8 cellular contexts compared by ENCODE assay signal in the genomic region with DNA sequence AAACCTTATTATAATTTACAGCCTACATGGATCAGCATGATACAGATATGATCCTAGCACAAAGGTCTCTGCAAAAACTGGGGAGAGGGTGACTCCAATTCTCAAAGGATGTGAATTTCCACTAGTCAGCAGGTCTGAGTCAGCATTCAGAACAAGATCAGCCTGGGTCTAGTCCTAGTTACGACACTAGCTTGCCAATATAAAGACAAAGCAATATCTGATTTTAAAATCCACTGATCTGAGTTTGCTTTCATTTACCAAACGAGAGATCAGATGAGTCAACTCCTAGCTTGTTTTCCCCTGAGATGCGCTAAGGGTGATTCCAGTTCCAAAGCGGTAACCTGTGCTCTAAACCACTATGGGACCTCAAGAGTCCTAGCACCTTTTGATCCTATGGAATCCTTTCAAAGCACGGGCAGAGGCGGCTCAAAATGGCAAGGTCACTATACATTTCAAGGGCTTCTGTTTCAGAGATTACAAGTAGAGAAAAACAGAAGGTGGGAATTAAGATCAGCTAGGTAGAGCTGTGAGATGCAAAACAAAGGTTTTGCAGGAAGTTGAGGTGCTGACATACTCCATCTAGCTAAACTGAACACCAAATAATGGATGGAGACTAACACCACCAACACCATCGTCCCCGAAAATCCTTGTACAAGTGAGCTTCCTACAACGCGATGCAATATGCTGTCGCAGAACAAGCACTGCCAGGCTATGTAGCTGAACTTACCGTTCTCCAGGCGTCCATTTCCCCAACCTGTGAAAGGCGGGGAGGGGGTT. TPM values are rescaled to one million over a fixed set of nuclear protein-coding genes. Genes with fewer than 3 reads are reported as not detected.
A peak's percentile ranks its signal among the peaks of the same experiment; 100 is the strongest.
DNase-seq lines count a peak whose midpoint lies in the region; ATAC-seq and TF ChIP-seq lines count a peak whose summit lies in the region.

No MANE protein-coding gene starts in this region.

- TF ChIP-seq CTCF in adrenal gland (IDR thresholded peaks at IDR 0.05) (no peak), kidney epithelial cell (IDR thresholded peaks at IDR 0.05; ENCODE audit: insufficient read depth, low read length, poor library complexity, severe bottlenecking) (no peak), GM10248 (IDR thresholded peaks at IDR 0.05; ENCODE audit: control extremely low read depth, extremely low read depth, low read depth, missing control alignments) (no peak)

- peaks cover 0 to 16% (median under 1%) of the 10 kb centered on the region in 3 donors for H3K36me3 Mint-ChIP-seq in CD8-positive, alpha-beta memory T cell

- peak overlapping the region; percentile 88 to 97 (median 90) for H3K4me3 Mint-ChIP-seq in CD8-positive, alpha-beta memory T cell

- no peaks in the 10 kb centered on the region for H3K9me3 ChIP-seq in CD8-positive, alpha-beta memory T cell (ENCODE audit: low read length)
- H3K9me3 ChIP-seq in KOPT-K1 (ENCODE audit: insufficient read depth, low read length, poor library complexity, severe bottlenecking) = no peaks in the 10 kb centered on the region
- no peaks in the 10 kb centered on the region for H3K9me3 ChIP-seq in adrenal gland (replicated peaks in 1 of 3)

- H3K27me3 Mint-ChIP-seq in CD8-positive, alpha-beta memory T cell = peaks cover 0 to 5% of the 10 kb centered on the region in 2 donors

- DNase-seq in CD8-positive, alpha-beta memory T cell = peak in 1 of 5 donors; percentile 5
- DNase-seq in adrenal gland = peak in 1 of 7 donors; percentile 48
- no peak for DNase-seq in kidney epithelial cell (ENCODE audit: low read depth)
- DNase-seq in substantia nigra (lab: John Stamatoyannopoulos, UW) = no peak
- no peak for DNase-seq in stimulated activated CD8-positive, alpha-beta memory T cell treated with anti-CD3 and anti-CD28 coated beads, Interleukin-4, amount 100 ng/mL, for 48 hours
- DNase-seq in GM10248 (ENCODE audit: extremely low spot score) = no peak

- H3K9me3 Mint-ChIP-seq in CD8-positive, alpha-beta memory T cell = no peaks in the 10 kb centered on the region

- H3K4me1 Mint-ChIP-seq in CD8-positive, alpha-beta memory T cell = peaks cover 23 to 39% (median 34%) of the 10 kb centered on the region in 3 donors

- peaks cover 9% of the 10 kb centered on the region for H3K36me3 ChIP-seq in CD8-positive, alpha-beta memory T cell (ENCODE audit: insufficient read depth, low read length)
- H3K36me3 ChIP-seq in KOPT-K1 (ENCODE audit: insufficient read depth, low read length) = peaks cover 18% of the 10 kb centered on the region
- H3K36me3 ChIP-seq in adrenal gland (replicated peaks in 1 of 2) = peaks cover 0 to 16% of the 10 kb centered on the region in 2 donors
- H3K36me3 ChIP-seq in kidney epithelial cell (ENCODE audit: control insufficient read depth, insufficient read depth, low read length) = no peaks in the 10 kb centered on the region

- H3K27ac Mint-ChIP-seq in CD8-positive, alpha-beta memory T cell = peak overlapping the region; percentile 46 to 94 (median 78)

- peaks cover 24% of the 10 kb centered on the region for H3K4me1 ChIP-seq in CD8-positive, alpha-beta memory T cell (ENCODE audit: insufficient read depth, low read length)
- peaks cover 0 to 11% of the 10 kb centered on the region in 2 donors for H3K4me1 ChIP-seq in adrenal gland (replicated peaks in 1 of 2)

- intact Hi-C loops in adrenal gland (cut with DNase I) = loop anchor here (10.0 kb wide), 4 partner anchors 98 to 418 kb away; a partner anchor contains a TSS

- CTCF ChIA-PET in CD8-positive, alpha-beta memory T cell (lab: Charles Lee) = interaction anchor here (1.0 to 1.9 kb wide), 3 partner anchors 9 to 167 kb away, joined by 3 to 6 read pairs (median 3); a partner anchor contains a TSS
- CTCF ChIA-PET in GM10248 (lab: Yijun Ruan, JAX) = interaction anchor here (0.8 to 6.1 kb wide), 17 partner anchors 9 to 490 kb away, joined by 3 to 46 read pairs (median 3); a partner anchor contains a TSS

- peak overlapping the region; percentile 76 for H3K4me3 ChIP-seq in CD8-positive, alpha-beta memory T cell (ENCODE audit: low read length)
- H3K4me3 ChIP-seq in adrenal gland = peak overlapping the region; percentile 4 to 97 (median 86)
- H3K4me3 ChIP-seq in kidney epithelial cell (ENCODE audit: low read depth, low read length) = peak overlapping the region; percentile 77

- POLR2A ChIA-PET in CD8-positive, alpha-beta memory T cell (lab: Charles Lee) = interaction anchor here (1.2 kb wide), 1 partner anchor 11 kb away, joined by 3 read pairs; no protein-coding TSS in a partner anchor
- POLR2A ChIA-PET in GM10248 (lab: Yijun Ruan, JAX) = no interaction called here

- peak overlapping the region; percentile 64 for H3K27ac ChIP-seq in CD8-positive, alpha-beta memory T cell (ENCODE audit: low read depth, low read length)
- H3K27ac ChIP-seq in KOPT-K1 (ENCODE audit: low read depth, low read length, poor library complexity, severe bottlenecking) (peak overlapping the region; percentile 66), adrenal gland (peak overlapping the region in 4 of 5 donors; percentile 80 to 93 (median 87)), substantia nigra (ENCODE audit: low read depth, low read length, poor library complexity, severe bottlenecking) (peak overlapping the region; percentile 76)

- TF ChIP-seq POLR2A in adrenal gland (IDR thresholded peaks at IDR 0.05) = no peak

- 5 to 9% (median 6%) methylated on average over 14 of the region's 14 CpGs for WGBS in adrenal gland, 4 donors

- H3K27me3 ChIP-seq in CD8-positive, alpha-beta memory T cell (ENCODE audit: insufficient read depth, low read length, poor library complexity, severe bottlenecking) = no peaks in the 10 kb centered on the region
- no peaks in the 10 kb centered on the region for H3K27me3 ChIP-seq in adrenal gland
- no peaks in the 10 kb centered on the region for H3K27me3 ChIP-seq in kidney epithelial cell (ENCODE audit: control insufficient read depth, insufficient read depth, low read length)

- peak; percentile 7 for ATAC-seq in GM19452 (IDR thresholded peaks at IDR 0.05; ENCODE audit: unreplicated experiment)

RNA-seq across cellular contexts. Expression of a gene that starts 0.9 kb away (rescaled TPM):
- total RNA-seq in CD8-positive, alpha-beta memory T cell = 10 to 100 TPM; 38.5 to 39.8 TPM
- 12.9 TPM for polyA plus RNA-seq in CD8-positive, alpha-beta memory T cell
- total RNA-seq in adrenal gland (10 to 100 TPM; 11.9 to 23.4 (median 21.7) TPM), kidney epithelial cell (36.8 and 53.5 TPM in 2 replicates)
- polyA plus RNA-seq in adrenal gland = 10 to 100 TPM in 1 of 3 donors, 1 to 10 TPM in 2; 3.8 to 14.9 (median 4.7) TPM
